In the genomic region with DNA sequence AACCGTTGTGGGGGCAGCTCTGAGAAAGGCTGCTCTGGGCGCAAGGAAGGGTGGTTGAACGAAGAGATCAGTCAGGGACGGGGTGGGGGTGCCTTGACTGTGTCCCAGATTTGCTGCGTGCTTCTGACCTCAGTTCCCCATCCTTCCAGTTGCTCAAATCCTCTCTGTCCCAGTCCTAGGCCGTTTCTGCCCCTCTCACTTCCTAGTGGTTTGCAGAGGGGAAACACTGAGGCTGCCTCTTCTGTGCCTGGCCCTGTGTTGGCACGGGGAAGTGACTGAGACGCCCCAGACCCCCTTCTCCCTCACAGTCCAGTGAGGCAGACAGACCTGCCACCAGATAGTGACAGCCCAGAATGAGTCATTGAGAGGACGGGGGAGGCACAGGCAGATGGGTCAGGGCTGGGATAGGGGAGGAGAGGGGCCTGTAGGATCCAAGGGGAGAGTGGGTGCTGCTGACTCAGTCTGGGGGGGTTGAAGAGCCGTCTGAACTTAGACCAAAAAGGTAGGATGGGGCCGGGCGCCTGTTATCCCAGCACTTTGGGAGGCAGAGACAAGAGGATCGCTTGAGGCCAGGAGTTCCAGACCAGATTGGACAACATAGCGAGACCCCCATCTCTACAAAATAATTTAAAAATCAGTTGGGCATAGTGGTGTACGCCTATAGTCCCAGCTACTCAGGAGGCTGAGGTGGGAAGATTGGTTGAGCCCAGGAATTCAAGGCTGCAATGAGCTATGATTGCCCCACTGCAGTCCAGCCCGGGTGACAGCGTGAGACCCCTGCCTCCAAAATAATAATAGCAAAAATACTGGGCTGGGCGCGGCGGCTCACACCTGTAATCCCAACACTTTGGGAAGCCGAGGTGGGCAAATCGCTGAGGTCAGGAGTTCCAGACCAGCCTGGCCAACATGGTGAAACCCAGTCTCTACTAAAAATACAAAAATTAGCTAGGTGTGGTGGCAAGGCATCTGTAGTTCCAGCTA, we compare ENCODE assay signal across 8 cellular contexts. TPM values are rescaled to one million over a fixed set of nuclear protein-coding genes. Genes with fewer than 3 reads are reported as not detected.
DNase-seq lines count a peak whose midpoint lies in the region; ATAC-seq and TF ChIP-seq lines count a peak whose summit lies in the region.

No MANE protein-coding gene starts in this region.

- peaks cover 16% of the 10 kb centered on the region for H3K36me3 Mint-ChIP-seq in activated naive CD4-positive, alpha-beta T cell treated with anti-CD3 and anti-CD28 coated beads for 36 hours (ENCODE audit: low read depth)

- peak overlapping the region; percentile 46 for H3K27ac Mint-ChIP-seq in activated naive CD4-positive, alpha-beta T cell treated with anti-CD3 and anti-CD28 coated beads for 36 hours

- no peak overlapping the region for H3K27ac ChIP-seq in cardiac muscle cell

- no peaks in the 10 kb centered on the region for H3K9me3 ChIP-seq in cardiac muscle cell (ENCODE audit: low read depth)

- peak; percentile 22 for DNase-seq in activated naive CD4-positive, alpha-beta T cell treated with anti-CD3 and anti-CD28 coated beads for 36 hours
- DNase-seq in activated naive CD4-positive, alpha-beta T cell treated with anti-CD3 and anti-CD28 coated beads, Interleukin-2, amount 50 U/mL, for 16 hours = no peak
- DNase-seq in activated CD8-positive, alpha-beta memory T cell treated with anti-CD3 and anti-CD28 coated beads, Interleukin-2, amount 50 U/mL, for 4 hours = peak; percentile 26
- DNase-seq in cardiac muscle cell (ENCODE audit: low read depth in 1 of 2, low spot score in 1 of 2) (no peak), retinal pigment epithelial cell (ENCODE audit: low read depth) (no peak), OCI-M2 (lab: John Stamatoyannopoulos, UW; ENCODE audit: unreplicated experiment) (no peak), putamen (ENCODE audit: low spot score) (no peak)

- TF ChIP-seq CTCF in cardiac muscle cell (IDR thresholded peaks at IDR 0.05; ENCODE audit: low read depth, low read length) (no peak), retinal pigment epithelial cell (conservative IDR thresholded peaks at IDR 0.05; ENCODE audit: low read depth, low read length) (no peak)

- peaks cover 20% of the 10 kb centered on the region for H3K4me1 Mint-ChIP-seq in activated naive CD4-positive, alpha-beta T cell treated with anti-CD3 and anti-CD28 coated beads for 36 hours (ENCODE audit: low read depth)

- no peaks in the 10 kb centered on the region for H3K4me1 ChIP-seq in cardiac muscle cell (ENCODE audit: low read depth)

- no peak for ATAC-seq in HG03139 (IDR thresholded peaks at IDR 0.05; ENCODE audit: unreplicated experiment)

- peak overlapping the region; percentile 41 for H3K4me3 ChIP-seq in cardiac muscle cell
- H3K4me3 ChIP-seq in retinal pigment epithelial cell (ENCODE audit: low read length) = peak overlapping the region; percentile 58

- H3K4me3 Mint-ChIP-seq in activated naive CD4-positive, alpha-beta T cell treated with anti-CD3 and anti-CD28 coated beads for 36 hours = peak overlapping the region; percentile 78

- H3K27me3 ChIP-seq in cardiac muscle cell = no peaks in the 10 kb centered on the region

- no peaks in the 10 kb centered on the region for H3K9me3 Mint-ChIP-seq in activated naive CD4-positive, alpha-beta T cell treated with anti-CD3 and anti-CD28 coated beads for 36 hours

- intact Hi-C loops in activated naive CD4-positive, alpha-beta T cell treated with anti-CD3 and anti-CD28 coated beads for 36 hours (cut with micrococcal nuclease) = loop anchor here (1.0 to 5.0 kb wide), 6 partner anchors 27 to 481 kb away; a partner anchor contains a TSS

- H3K27me3 Mint-ChIP-seq in activated naive CD4-positive, alpha-beta T cell treated with anti-CD3 and anti-CD28 coated beads for 36 hours (ENCODE audit: low read depth) = no peaks in the 10 kb centered on the region

- H3K36me3 ChIP-seq in cardiac muscle cell = no peaks in the 10 kb centered on the region

- CTCF ChIA-PET in activated naive CD4-positive, alpha-beta T cell treated with anti-CD3 and anti-CD28 coated beads for 36 hours (lab: Charles Lee) = interaction anchor here (0.7 to 4.8 kb wide), 15 partner anchors 10 to 411 kb away, joined by 3 to 44 read pairs (median 4); a partner anchor contains a TSS

RNA-seq across cellular contexts. Expression of a gene that starts 26.4 kb away (rescaled TPM):
- 1 to 10 TPM; 6.2 to 9.2 TPM for total RNA-seq in activated naive CD4-positive, alpha-beta T cell treated with anti-CD3 and anti-CD28 coated beads for 36 hours
- total RNA-seq in cardiac muscle cell = 17.1 and 21.7 TPM in 2 replicates
- 12.6 and 13.8 TPM in 2 replicates for polyA plus RNA-seq in cardiac muscle cell

RNA-seq across cellular contexts. Expression of a gene that starts 52.7 kb away (rescaled TPM):
- total RNA-seq in activated naive CD4-positive, alpha-beta T cell treated with anti-CD3 and anti-CD28 coated beads for 36 hours = 10 to 100 TPM; 19.8 to 21.3 TPM
- 82.5 and 90.1 TPM in 2 replicates for total RNA-seq in cardiac muscle cell
- 62.6 and 90.6 TPM in 2 replicates for polyA plus RNA-seq in cardiac muscle cell

RNA-seq across cellular contexts. Expression of a gene that starts 52.9 kb away (rescaled TPM):
- 1 to 10 TPM; 4.4 to 4.7 TPM for total RNA-seq in activated naive CD4-positive, alpha-beta T cell treated with anti-CD3 and anti-CD28 coated beads for 36 hours
- total RNA-seq in cardiac muscle cell = 19.1 and 19.4 TPM in 2 replicates
- polyA plus RNA-seq in cardiac muscle cell = 12.5 and 15.4 TPM in 2 replicates

Comparison
In these comparisons a context has a peak if more than half of its experiments do, and no peak if none do; other contexts are left out.
1. DNase-seq: peak in activated naive CD4-positive, alpha-beta T cell treated with anti-CD3 and anti-CD28 coated beads for 36 hours (single experiment) and activated CD8-positive, alpha-beta memory T cell treated with anti-CD3 and anti-CD28 coated beads, Interleukin-2, amount 50 U/mL, for 4 hours (single experiment); none in activated naive CD4-positive, alpha-beta T cell treated with anti-CD3 and anti-CD28 coated beads, Interleukin-2, amount 50 U/mL, for 16 hours (single experiment), cardiac muscle cell (0 of 2), retinal pigment epithelial cell (single experiment), OCI-M2 (single experiment) and putamen (single experiment).